Comparison of ENCODE assay signal across 20 cellular contexts in the genomic region with DNA sequence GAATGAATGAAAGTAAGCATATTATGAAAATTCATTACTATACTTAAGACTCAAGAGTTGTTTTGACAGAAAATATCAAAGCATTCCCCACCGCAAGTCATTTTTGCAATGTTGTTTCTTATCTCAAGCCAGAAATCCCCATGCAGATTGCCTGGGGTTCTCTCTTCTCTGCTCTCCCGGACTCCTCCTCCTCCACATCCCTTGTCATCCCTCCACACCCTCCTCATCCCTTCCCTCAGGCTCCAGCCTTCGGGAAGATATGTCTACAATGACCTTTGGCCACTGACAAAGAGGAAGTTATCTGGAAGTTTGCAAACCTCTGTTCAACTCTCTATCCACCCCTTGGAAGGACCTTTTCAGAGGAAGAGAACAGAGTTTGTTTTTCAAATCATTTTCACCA. TPM values are rescaled to one million over a fixed set of nuclear protein-coding genes. Genes with fewer than 3 reads are reported as not detected.
"Had no signal": no experiment of that assay in that cellular context is flagged by ENCODE, and none has a peak within 500 bp of the region (broad histone marks: within the 10 kb centered on the region; RNA-seq: fewer than 3 reads in every experiment).

No MANE protein-coding gene starts in this region.

- H3K27ac ChIP-seq: coronary artery, dorsolateral prefrontal cortex, heart left ventricle, left ventricle myocardium inferior, lower lobe of right lung, neutrophil, psoas muscle, right lobe of liver, upper lobe of right lung, vagina had no signal

- H3K4me1 Mint-ChIP-seq: immature natural killer cell; naive thymus-derived CD8-positive, alpha-beta T cell; stimulated activated naive B cell treated with anti-CD40 and anti-IgM and Interleukin-4, amounts not matched to agents 10 μg/mL and 1 μg/mL and 100 μg/mL, for 72 hours had no signal

- H3K9me3 Mint-ChIP-seq: immature natural killer cell, memory B cell had no signal

- H3K27me3 ChIP-seq: right lobe of liver, upper lobe of right lung, vagina had no signal

- H3K27ac Mint-ChIP-seq: immature natural killer cell; memory B cell; naive thymus-derived CD8-positive, alpha-beta T cell; stimulated activated naive B cell treated with anti-CD40 and anti-IgM and Interleukin-4, amounts not matched to agents 10 μg/mL and 1 μg/mL and 100 μg/mL, for 72 hours had no signal

- H3K36me3 Mint-ChIP-seq: immature natural killer cell; memory B cell; naive thymus-derived CD8-positive, alpha-beta T cell; stimulated activated naive B cell treated with anti-CD40 and anti-IgM and Interleukin-4, amounts not matched to agents 10 μg/mL and 1 μg/mL and 100 μg/mL, for 72 hours had no signal

- H3K4me3 ChIP-seq: coronary artery, dorsolateral prefrontal cortex, heart left ventricle, left ventricle myocardium inferior, lower lobe of right lung, psoas muscle, right lobe of liver, upper lobe of right lung, vagina had no signal

- H3K9me3 ChIP-seq: heart left ventricle, left ventricle myocardium inferior, lower lobe of right lung, neutrophil, psoas muscle, right lobe of liver, upper lobe of right lung, vagina had no signal

- H3K36me3 ChIP-seq: heart left ventricle, left ventricle myocardium inferior, lower lobe of right lung, neutrophil, right lobe of liver, upper lobe of right lung, vagina had no signal

- H3K4me3 Mint-ChIP-seq: immature natural killer cell; memory B cell; naive thymus-derived CD8-positive, alpha-beta T cell; stimulated activated naive B cell treated with anti-CD40 and anti-IgM and Interleukin-4, amounts not matched to agents 10 μg/mL and 1 μg/mL and 100 μg/mL, for 72 hours had no signal

- H3K4me1 ChIP-seq: heart left ventricle, left ventricle myocardium inferior, lower lobe of right lung, psoas muscle, right lobe of liver, upper lobe of right lung had no signal

- DNase-seq: dorsolateral prefrontal cortex; effector CD8-positive, alpha-beta T cell; heart left ventricle; hypothalamus; immature natural killer cell; left ventricle myocardium inferior; lower lobe of right lung; naive thymus-derived CD8-positive, alpha-beta T cell; psoas muscle; retina; stimulated activated CD4-positive, alpha-beta T cell treated with anti-CD3 and anti-CD28 coated beads, Interleukin-2, amount 100 ng/mL, for 24 hours; stimulated activated CD4-positive, alpha-beta T cell treated with anti-CD3 and anti-CD28 coated beads, Interleukin-4, amount 100 ng/mL, for 4 hours; stimulated activated naive B cell treated with anti-CD40 and anti-IgM and Interleukin-4, amounts not matched to agents 10 μg/mL and 1 μg/mL and 100 μg/mL, for 72 hours; upper lobe of right lung had no signal

- ATAC-seq: heart left ventricle; lower lobe of right lung; naive thymus-derived CD8-positive, alpha-beta T cell; psoas muscle; right lobe of liver; stimulated activated naive B cell treated with anti-CD40 and anti-IgM and Interleukin-4, amounts not matched to agents 10 μg/mL and 1 μg/mL and 100 μg/mL, for 72 hours; upper lobe of right lung had no signal

RNA-seq across cellular contexts. Expression of gene TFCP2L1, which starts 11.9 kb away (rescaled TPM):
- total RNA-seq: glomerular endothelial cell; naive thymus-derived CD8-positive, alpha-beta T cell had no signal
